ENCODE assay signal across 1 cellular context in the genomic region with DNA sequence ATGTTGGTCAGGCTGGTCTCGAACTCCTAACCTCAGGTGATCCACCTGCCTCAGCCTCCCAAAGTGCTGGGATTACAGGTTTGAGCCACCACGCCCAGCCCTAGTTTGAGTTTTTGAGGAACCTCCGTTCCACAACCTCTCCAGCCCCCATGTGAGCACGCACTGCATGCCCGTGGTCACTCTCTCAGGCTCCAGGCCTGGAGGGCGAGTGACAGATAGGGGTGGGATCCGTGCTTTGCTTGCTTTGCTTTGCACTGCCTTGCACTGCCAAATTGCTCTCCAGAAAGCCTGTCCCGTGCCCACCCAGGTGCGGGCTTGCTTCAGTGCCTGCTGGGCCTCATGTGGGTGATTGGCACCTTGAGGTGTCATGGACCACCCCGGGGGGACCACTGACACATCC.
TF ChIP-seq lines count a peak whose summit lies in the region.

No MANE protein-coding gene starts in this region.

TF ChIP-seq in IMR-90, 13 proteins besides CTCF, POLR2A, EP300 and RAD21:
- TF ChIP-seq MXI1 (IDR thresholded peaks at IDR 0.05; ENCODE audit: borderline replicate concordance, low read depth, low read length) (no peak), MAZ (IDR thresholded peaks at IDR 0.05; ENCODE audit: borderline replicate concordance, low read depth, low read length) (no peak), SMC3 (IDR thresholded peaks at IDR 0.05; ENCODE audit: low read depth, low read length) (no peak), BHLHE40 (IDR thresholded peaks at IDR 0.05; ENCODE audit: low read depth, low read length) (no peak), NFE2L2 (IDR thresholded peaks at IDR 0.05; ENCODE audit: low read depth, low read length) (no peak)
TF ChIP-seq in IMR-90: peak in this region for 0.
